In the genomic region with DNA sequence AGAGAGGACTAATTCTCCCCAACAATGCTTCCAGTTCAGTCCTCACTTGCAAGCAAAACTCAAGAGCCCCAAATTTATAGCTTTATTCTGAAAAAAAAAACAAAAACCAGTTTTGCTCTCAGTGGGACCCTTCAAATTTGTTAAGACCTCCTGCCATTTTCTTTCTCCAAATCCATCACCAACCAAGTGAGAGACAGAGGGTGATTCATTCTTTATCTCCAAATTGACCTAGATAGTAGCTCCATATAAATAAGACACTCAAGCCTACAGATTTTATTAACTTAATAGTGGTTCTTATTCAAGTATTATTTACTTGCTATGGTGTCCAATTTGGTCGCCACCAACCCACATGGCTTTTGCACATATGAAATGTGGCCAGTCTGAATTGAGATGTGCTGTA, we compare ENCODE assay signal across 24 cellular contexts.
A peak's percentile ranks its signal among the peaks of the same experiment; 100 is the strongest.
DNase-seq lines count a peak whose midpoint lies in the region; ATAC-seq and TF ChIP-seq lines count a peak whose summit lies in the region.
"Had no signal": no experiment of that assay in that cellular context is flagged by ENCODE, and none has a peak within 500 bp of the region (broad histone marks: within the 10 kb centered on the region; RNA-seq: fewer than 3 reads in every experiment).

No MANE protein-coding gene starts in this region.

- no peak overlapping the region for H3K9ac ChIP-seq in SK-N-SH
- H3K9ac ChIP-seq in mesenchymal stem cell (ENCODE audit: low read length), result peak overlapping the region; percentile 92
- H3K9ac ChIP-seq: BLaER1 treated with 17β-estradiol and CSF1 and Interleukin-3, amounts not matched to agents 10 nM and 100 nM had no signal

- no peak overlapping the region for H2BK5ac ChIP-seq in mesenchymal stem cell (ENCODE audit: low read depth, low read length, poor library complexity, severe bottlenecking)

- H3K79me1 ChIP-seq in mesenchymal stem cell (replicated peaks; ENCODE audit: low read length, poor library complexity, severe bottlenecking), result no peaks in the 10 kb centered on the region

- no peak overlapping the region for H2BK120ac ChIP-seq in mesenchymal stem cell (ENCODE audit: low read depth, low read length)

- no peak for TF ChIP-seq EP300 in SK-N-SH (IDR thresholded peaks at IDR 0.05; ENCODE audit: borderline replicate concordance in 1 of 2, low read depth in 1 of 2, low read length in 1 of 2)

- peaks cover 2% of the 10 kb centered on the region for H3K36me3 Mint-ChIP-seq in osteocyte (ENCODE audit: unreplicated experiment)
- H3K36me3 Mint-ChIP-seq: CD8-positive, alpha-beta T cell had no signal

- H3K4ac ChIP-seq in mesenchymal stem cell (ENCODE audit: low read depth in 1 of 2, low read length in 2 of 2), result no peak overlapping the region

- DNase-seq in SK-N-SH (no peak), mesenchymal stem cell (no peak), osteocyte (ENCODE audit: extremely low spot score, unreplicated experiment) (no peak), uterus (no peak), sciatic nerve (ENCODE audit: low spot score) (no peak)
- DNase-seq: CD8-positive, alpha-beta T cell; DND-41; GOT3; Karpas-422; NCI-H1417 treated with DMSO at 0.1 percent for 48 hours; NCI-H187 treated with DMSO at 0.1 percent for 48 hours; NCI-H2107; NCI-H226; NCI-H510A treated with DMSO at 0.1 percent for 48 hours; NCI-H748 treated with DMSO at 0.1 percent for 48 hours; PC-9; RPMI8226 had no signal

- ATAC-seq in SK-N-SH treated with all-trans-retinoic acid at 6 μM for 48 hours, result no peak
- no peak for ATAC-seq in HG03097 (IDR thresholded peaks at IDR 0.05; ENCODE audit: low FRiP score, unreplicated experiment)
- no peak for ATAC-seq in sciatic nerve
- no peak for ATAC-seq in HG02571 (IDR thresholded peaks at IDR 0.05; ENCODE audit: unreplicated experiment)
- ATAC-seq: CD8-positive, alpha-beta T cell; HCT116 had no signal

- H3K4me1 ChIP-seq in SK-N-SH (ENCODE audit: control insufficient read depth in 1 of 2, insufficient read depth in 2 of 2, low read depth in 1 of 2, low read length in 1 of 2) (peaks cover 33 to 37% of the 10 kb centered on the region in 2 experiments), mesenchymal stem cell (ENCODE audit: control insufficient read depth, insufficient read depth, low read depth, low read length) (no peaks in the 10 kb centered on the region), uterus (peaks cover 0 to 4% of the 10 kb centered on the region in 2 donors)

- H3K27ac Mint-ChIP-seq in osteocyte (ENCODE audit: unreplicated experiment), result peak overlapping the region; percentile 52
- H3K27ac Mint-ChIP-seq: CD8-positive, alpha-beta T cell had no signal

- H3K4me3 Mint-ChIP-seq in osteocyte (ENCODE audit: unreplicated experiment), result no peak overlapping the region
- H3K4me3 Mint-ChIP-seq: CD8-positive, alpha-beta T cell had no signal

- H4K8ac ChIP-seq in mesenchymal stem cell (ENCODE audit: low read length), result no peak overlapping the region

- H2AFZ ChIP-seq in SK-N-SH (ENCODE audit: low read depth), result no peak overlapping the region
- H2AFZ ChIP-seq in mesenchymal stem cell (ENCODE audit: low read depth, low read length), result no peak overlapping the region
- H2AFZ ChIP-seq: PC-9 had no signal

- no peak overlapping the region for H4K91ac ChIP-seq in mesenchymal stem cell (ENCODE audit: low read length)

- no peaks in the 10 kb centered on the region for H3K79me2 ChIP-seq in SK-N-SH (ENCODE audit: insufficient read depth)

- H3K9me3 ChIP-seq in SK-N-SH (no peaks in the 10 kb centered on the region), mesenchymal stem cell (ENCODE audit: control insufficient read depth, low read length) (no peaks in the 10 kb centered on the region), uterus (no peaks in the 10 kb centered on the region)
- H3K9me3 ChIP-seq: BLaER1 treated with 17β-estradiol and CSF1 and Interleukin-3, amounts not matched to agents 10 nM and 100 nM had no signal

- H4K20me1 ChIP-seq in SK-N-SH (ENCODE audit: insufficient read depth), result no peaks in the 10 kb centered on the region
- H4K20me1 ChIP-seq: BLaER1 treated with 17β-estradiol and CSF1 and Interleukin-3, amounts not matched to agents 10 nM and 100 nM had no signal

- intact Hi-C loops in uterus (cut with DNase I; ENCODE audit: low total_unique reads) (no loop called here), sciatic nerve (cut with DNase I) (no loop called here)

- H2BK15ac ChIP-seq in mesenchymal stem cell (ENCODE audit: low read depth, poor library complexity, severe bottlenecking), result no peak overlapping the region

- H3K27ac ChIP-seq in SK-N-SH (ENCODE audit: low read depth in 2 of 2, low read length in 1 of 2) (peak overlapping the region; percentile 95 to 98), mesenchymal stem cell (ENCODE audit: low read length, poor library complexity, severe bottlenecking) (no peak overlapping the region), uterus (peak overlapping the region; percentile 22 to 84)
- H3K27ac ChIP-seq: 22Rv1; BLaER1 treated with 17β-estradiol and CSF1 and Interleukin-3, amounts not matched to agents 10 nM and 100 nM; PC-9; SK-N-MC had no signal

- H3K4me1 Mint-ChIP-seq in osteocyte (ENCODE audit: unreplicated experiment), result peaks cover 49% of the 10 kb centered on the region

- WGBS in SK-N-SH (ENCODE audit: low lambda C conversion rate), result 86% methylated on average over 1 of the region's 1 CpG
- WGBS in mesenchymal stem cell, result 88% methylated on average over 1 of the region's 1 CpG

- peaks cover 25% of the 10 kb centered on the region for H3F3A ChIP-seq in SK-N-SH (replicated peaks; ENCODE audit: insufficient read depth)

- H3K36me3 ChIP-seq in SK-N-SH (replicated peaks in 1 of 2; ENCODE audit: control insufficient read depth in 1 of 2, insufficient read depth in 2 of 2, low read length in 1 of 2) (no peaks in the 10 kb centered on the region), mesenchymal stem cell (ENCODE audit: control insufficient read depth in 1 of 2, insufficient read depth in 2 of 2, low read depth in 1 of 2, low read length in 2 of 2) (no peaks in the 10 kb centered on the region), uterus (no peaks in the 10 kb centered on the region)
- H3K36me3 ChIP-seq: BLaER1 treated with 17β-estradiol and CSF1 and Interleukin-3, amounts not matched to agents 10 nM and 100 nM had no signal

- H3K14ac ChIP-seq in mesenchymal stem cell (ENCODE audit: low read length in 2 of 2), result no peak overlapping the region

- POLR2A ChIA-PET in SK-N-SH (lab: Yijun Ruan, JAX), result no interaction called here

- H3K4me2 ChIP-seq in SK-N-SH (peak overlapping the region; percentile 67; the same call in 1 of the 2 replicates), mesenchymal stem cell (ENCODE audit: low read length, poor library complexity, severe bottlenecking) (no peak overlapping the region)
- H3K4me2 ChIP-seq: PC-9 had no signal

- no peak overlapping the region for H3K4me3 ChIP-seq in SK-N-SH (ENCODE audit: low read depth in 2 of 2, low read length in 1 of 2)
- H3K4me3 ChIP-seq in mesenchymal stem cell (ENCODE audit: insufficient read depth in 1 of 2, low read depth in 1 of 2, low read length in 2 of 2), result peak overlapping the region in 1 of 2 experiments; percentile 59
- no peak overlapping the region for H3K4me3 ChIP-seq in uterus
- H3K4me3 ChIP-seq: BLaER1 treated with 17β-estradiol and CSF1 and Interleukin-3, amounts not matched to agents 10 nM and 100 nM; PC-9 had no signal

- no peak for TF ChIP-seq RAD21 in SK-N-SH (IDR thresholded peaks at IDR 0.05; ENCODE audit: low read length)

- H2BK12ac ChIP-seq in mesenchymal stem cell (ENCODE audit: low read length in 2 of 2), result no peak overlapping the region

- TF ChIP-seq POLR2A in uterus (IDR thresholded peaks at IDR 0.05), result no peak

- H3K23ac ChIP-seq in mesenchymal stem cell (ENCODE audit: low read length in 2 of 2), result no peak overlapping the region

- H3K9me3 Mint-ChIP-seq in osteocyte (ENCODE audit: unreplicated experiment), result no peaks in the 10 kb centered on the region
- H3K9me3 Mint-ChIP-seq: CD8-positive, alpha-beta T cell had no signal

- H3K27me3 Mint-ChIP-seq in osteocyte (ENCODE audit: unreplicated experiment), result no peaks in the 10 kb centered on the region

- CTCF ChIA-PET in SK-N-SH (lab: Yijun Ruan, JAX), result interaction anchor here (0.8 to 2.3 kb wide), 4 partner anchors 18 to 801 kb away, joined by 3 to 8 read pairs (median 4); no protein-coding TSS in a partner anchor

- no peaks in the 10 kb centered on the region for H3K9me2 ChIP-seq in SK-N-SH

- TF ChIP-seq CTCF in SK-N-SH (IDR thresholded peaks at IDR 0.05) (no peak), osteocyte (IDR thresholded peaks at IDR 0.05) (no peak), uterus (IDR thresholded peaks at IDR 0.05) (no peak)

- no peak overlapping the region for H2AK5ac ChIP-seq in mesenchymal stem cell (ENCODE audit: low read length, severe bottlenecking)

- no peak overlapping the region for H3K18ac ChIP-seq in mesenchymal stem cell (ENCODE audit: low read depth in 1 of 2, low read length in 2 of 2)

- no peaks in the 10 kb centered on the region for H3K27me3 ChIP-seq in SK-N-SH (ENCODE audit: insufficient read depth)
- no peaks in the 10 kb centered on the region for H3K27me3 ChIP-seq in mesenchymal stem cell (ENCODE audit: control insufficient read depth in 1 of 2, insufficient read depth in 1 of 2, low read length in 2 of 2)
- H3K27me3 ChIP-seq in uterus, result no peaks in the 10 kb centered on the region
- H3K27me3 ChIP-seq: BLaER1 treated with 17β-estradiol and CSF1 and Interleukin-3, amounts not matched to agents 10 nM and 100 nM had no signal

TF ChIP-seq in SK-N-SH treated with all-trans-retinoic acid at 6 μM for 48 hours, 23 proteins besides CTCF, POLR2A, EP300 and RAD21 (continues in another document):
- TF ChIP-seq SNAI2 (CRISPR knock-in tag; IDR thresholded peaks at IDR 0.05), result no peak
- no peak for TF ChIP-seq BACH2 (CRISPR knock-in tag; IDR thresholded peaks at IDR 0.05; ENCODE audit: borderline replicate concordance)
- TF ChIP-seq ARNTL (CRISPR knock-in tag; IDR thresholded peaks at IDR 0.05; ENCODE audit: borderline replicate concordance, low read depth), result no peak
- no peak for TF ChIP-seq TOX (CRISPR knock-in tag; IDR thresholded peaks at IDR 0.05; ENCODE audit: borderline replicate concordance)
- TF ChIP-seq, protein P1, sequence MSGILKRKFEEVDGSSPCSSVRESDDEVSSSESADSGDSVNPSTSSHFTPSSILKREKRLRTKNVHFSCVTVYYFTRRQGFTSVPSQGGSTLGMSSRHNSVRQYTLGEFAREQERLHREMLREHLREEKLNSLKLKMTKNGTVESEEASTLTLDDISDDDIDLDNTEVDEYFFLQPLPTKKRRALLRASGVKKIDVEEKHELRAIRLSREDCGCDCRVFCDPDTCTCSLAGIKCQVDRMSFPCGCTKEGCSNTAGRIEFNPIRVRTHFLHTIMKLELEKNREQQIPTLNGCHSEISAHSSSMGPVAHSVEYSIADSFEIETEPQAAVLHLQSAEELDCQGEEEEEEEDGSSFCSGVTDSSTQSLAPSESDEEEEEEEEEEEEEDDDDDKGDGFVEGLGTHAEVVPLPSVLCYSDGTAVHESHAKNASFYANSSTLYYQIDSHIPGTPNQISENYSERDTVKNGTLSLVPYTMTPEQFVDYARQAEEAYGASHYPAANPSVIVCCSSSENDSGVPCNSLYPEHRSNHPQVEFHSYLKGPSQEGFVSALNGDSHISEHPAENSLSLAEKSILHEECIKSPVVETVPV (CRISPR knock-in tag; IDR thresholded peaks at IDR 0.05), result no peak
- TF ChIP-seq ZFP30 (CRISPR knock-in tag; IDR thresholded peaks at IDR 0.05), result no peak
